ENCODE assay signal across 1 cellular context in genomic region chr15:58981808-58982475, GRCh38.
TF ChIP-seq lines count a peak whose summit lies in the region.

No MANE protein-coding gene starts in this region.

TF ChIP-seq in HepG2, 621 proteins besides CTCF, POLR2A, EP300 and RAD21:
- no peak for TF ChIP-seq ATRX (CRISPR knock-in tag; IDR thresholded peaks at IDR 0.05; ENCODE audit: borderline replicate concordance)
